In the genomic region with DNA sequence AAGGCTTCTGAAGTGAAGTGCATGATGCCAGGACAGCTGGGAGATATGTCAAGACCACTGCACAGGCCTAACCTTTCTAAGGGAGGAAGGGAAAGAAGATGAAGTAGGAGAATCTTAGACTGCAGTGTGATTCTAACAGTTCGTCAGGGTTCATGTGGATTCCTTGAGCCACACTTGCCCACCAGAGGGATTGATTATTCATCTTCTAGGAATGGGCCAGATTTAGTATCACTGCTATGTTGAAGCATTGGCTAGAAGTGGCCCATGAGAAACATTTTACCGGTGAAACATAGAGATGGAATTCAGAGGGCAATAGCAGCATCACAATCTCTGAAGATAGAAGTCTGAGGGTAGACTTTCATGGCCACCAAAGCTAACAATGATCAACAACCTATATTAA, we compare ENCODE assay signal across 24 cellular contexts.
DNase-seq lines count a peak whose midpoint lies in the region; ATAC-seq, FAIRE-seq and TF ChIP-seq lines count a peak whose summit lies in the region.
"Had no signal": no experiment of that assay in that cellular context is flagged by ENCODE, and none has a peak within 500 bp of the region (broad histone marks: within the 10 kb centered on the region; RNA-seq: fewer than 3 reads in every experiment).

No MANE protein-coding gene starts in this region.

- BruUV-seq in OCI-LY7 (replicated peaks; lab: Mats Ljungman, UMichigan): no TSS peak

- TF ChIP-seq CTCF in AG04450 (IDR thresholded peaks at IDR 0.05; ENCODE audit: low read depth, low read length) (peak; percentile 8; the same call in 1 of the 2 replicates), astrocyte of the spinal cord (IDR thresholded peaks at IDR 0.05; ENCODE audit: low read depth, low read length) (no peak), OCI-LY7 (conservative IDR thresholded peaks at IDR 0.05; ENCODE audit: low read length) (no peak), H9 (conservative IDR thresholded peaks at IDR 0.05) (no peak)
- TF ChIP-seq CTCF in activated CD8-positive, alpha-beta T cell treated with anti-CD3 and anti-CD28 coated beads for 36 hours (IDR thresholded peaks at IDR 0.05): no peak

- no peak overlapping the region for H4K8ac ChIP-seq in H9 (replicated peaks; ENCODE audit: insufficient read length, low read depth, low read length)

- H3K14ac ChIP-seq in H9 (ENCODE audit: insufficient read depth, low read length): no peak overlapping the region

- no peak overlapping the region for H2BK120ac ChIP-seq in H9 (ENCODE audit: low read depth, low read length, poor library complexity, severe bottlenecking)

- no peaks in the 10 kb centered on the region for H3K4me1 ChIP-seq in OCI-LY7 (ENCODE audit: insufficient read depth, low read length, poor library complexity, severe bottlenecking)
- H3K4me1 ChIP-seq in H9 (ENCODE audit: insufficient read depth, low read length): no peaks in the 10 kb centered on the region
- H3K4me1 ChIP-seq: breast epithelium, esophagus muscularis mucosa, uterus had no signal

- no peak overlapping the region for H4K5ac ChIP-seq in H9 (ENCODE audit: insufficient read length, low read depth, low read length)

- no peak overlapping the region for H2BK15ac ChIP-seq in H9 (ENCODE audit: low read depth, low read length)

- H3K27me3 ChIP-seq in AG04450 (ENCODE audit: control insufficient read depth, insufficient read depth, low read length): no peaks in the 10 kb centered on the region
- no peaks in the 10 kb centered on the region for H3K27me3 ChIP-seq in H9 (ENCODE audit: insufficient read depth, low read length)
- H3K27me3 ChIP-seq: breast epithelium, esophagus muscularis mucosa, neutrophil, stomach, uterus had no signal

- FAIRE-seq in HTR-8/SVneo (lab: Jason Lieb, UNC): no peak
- FAIRE-seq: GM12878, TTC549 had no signal

- H3K23ac ChIP-seq in H9 (ENCODE audit: insufficient read length, low read depth, low read length): no peak overlapping the region

- in situ Hi-C loops in astrocyte of the spinal cord (cut with HindIII; ENCODE audit: low sequenced_read_pairs): no loop called here

- H4K20me1 ChIP-seq in OCI-LY7 (ENCODE audit: insufficient read depth, low read length) (no peaks in the 10 kb centered on the region), H9 (ENCODE audit: control insufficient read depth, insufficient read depth, insufficient read length) (no peaks in the 10 kb centered on the region)

- H3K9me3 Mint-ChIP-seq in stimulated activated effector memory CD8-positive, alpha-beta T cell treated with anti-CD3 and anti-CD28 coated beads, Interleukin-12 subunit alpha, Interleukin-12 subunit beta, amount 100 ng/mL, for 72 hours: no peaks in the 10 kb centered on the region
- no peaks in the 10 kb centered on the region for H3K9me3 Mint-ChIP-seq in H9
- H3K9me3 Mint-ChIP-seq in activated CD8-positive, alpha-beta T cell treated with anti-CD3 and anti-CD28 coated beads for 36 hours: no peaks in the 10 kb centered on the region
- H3K9me3 Mint-ChIP-seq: activated CD4-positive, alpha-beta T cell treated with anti-CD3 and anti-CD28 coated beads, Interleukin-2, amount 10 ng/mL, durations not matched to agents 7 days and 5 days had no signal

- H3K4ac ChIP-seq in H9 (ENCODE audit: low read depth, low read length): no peak overlapping the region

- H2BK20ac ChIP-seq in H9 (ENCODE audit: low read depth, low read length, poor library complexity, severe bottlenecking): no peak overlapping the region

- no peak overlapping the region for H3K56ac ChIP-seq in H9 (ENCODE audit: insufficient read length, low read depth, low read length)

- no peaks in the 10 kb centered on the region for H3K79me1 ChIP-seq in H9 (ENCODE audit: insufficient read depth, low read depth, low read length, poor library complexity, severe bottlenecking)

- H2BK12ac ChIP-seq in H9 (ENCODE audit: insufficient read length, low read depth, low read length): no peak overlapping the region

- no peaks in the 10 kb centered on the region for H3K36me3 Mint-ChIP-seq in stimulated activated effector memory CD8-positive, alpha-beta T cell treated with anti-CD3 and anti-CD28 coated beads, Interleukin-12 subunit alpha, Interleukin-12 subunit beta, amount 100 ng/mL, for 72 hours
- no peaks in the 10 kb centered on the region for H3K36me3 Mint-ChIP-seq in H9 (ENCODE audit: insufficient read depth in 1 of 3, low read depth in 3 of 3)
- H3K36me3 Mint-ChIP-seq in activated CD8-positive, alpha-beta T cell treated with anti-CD3 and anti-CD28 coated beads for 36 hours (ENCODE audit: low read depth): no peaks in the 10 kb centered on the region

- no peak overlapping the region for H3K4me3 Mint-ChIP-seq in stimulated activated effector memory CD8-positive, alpha-beta T cell treated with anti-CD3 and anti-CD28 coated beads, Interleukin-12 subunit alpha, Interleukin-12 subunit beta, amount 100 ng/mL, for 72 hours
- H3K4me3 Mint-ChIP-seq in H9: no peak overlapping the region
- no peak overlapping the region for H3K4me3 Mint-ChIP-seq in activated CD8-positive, alpha-beta T cell treated with anti-CD3 and anti-CD28 coated beads for 36 hours
- H3K4me3 Mint-ChIP-seq: activated CD4-positive, alpha-beta T cell treated with anti-CD3 and anti-CD28 coated beads, Interleukin-2, amount 10 ng/mL, durations not matched to agents 7 days and 5 days; activated naive CD4-positive, alpha-beta T cell treated with anti-CD3 and anti-CD28 coated beads for 36 hours had no signal

- no peak overlapping the region for H3K4me2 ChIP-seq in OCI-LY7 (ENCODE audit: low read length)
- H3K4me2 ChIP-seq in H9 (ENCODE audit: insufficient read depth, insufficient read length, low read length): no peak overlapping the region

- H3K27me3 Mint-ChIP-seq in H9 (ENCODE audit: low read depth): no peaks in the 10 kb centered on the region
- no peaks in the 10 kb centered on the region for H3K27me3 Mint-ChIP-seq in activated CD8-positive, alpha-beta T cell treated with anti-CD3 and anti-CD28 coated beads for 36 hours
- H3K27me3 Mint-ChIP-seq: activated CD4-positive, alpha-beta T cell treated with anti-CD3 and anti-CD28 coated beads, Interleukin-2, amount 10 ng/mL, durations not matched to agents 7 days and 5 days had no signal

- H3K27ac Mint-ChIP-seq in stimulated activated effector memory CD8-positive, alpha-beta T cell treated with anti-CD3 and anti-CD28 coated beads, Interleukin-12 subunit alpha, Interleukin-12 subunit beta, amount 100 ng/mL, for 72 hours: no peak overlapping the region
- H3K27ac Mint-ChIP-seq in H9: no peak overlapping the region
- no peak overlapping the region for H3K27ac Mint-ChIP-seq in activated CD8-positive, alpha-beta T cell treated with anti-CD3 and anti-CD28 coated beads for 36 hours
- H3K27ac Mint-ChIP-seq: activated CD4-positive, alpha-beta T cell treated with anti-CD3 and anti-CD28 coated beads, Interleukin-2, amount 10 ng/mL, durations not matched to agents 7 days and 5 days; activated naive CD4-positive, alpha-beta T cell treated with anti-CD3 and anti-CD28 coated beads for 36 hours had no signal

- H3K36me3 ChIP-seq in OCI-LY7 (ENCODE audit: insufficient read depth, low read length): no peaks in the 10 kb centered on the region
- H3K36me3 ChIP-seq: breast epithelium, esophagus muscularis mucosa, neutrophil, stomach, uterus had no signal

- H2AFZ ChIP-seq in OCI-LY7 (ENCODE audit: low read length) (no peak overlapping the region), H9 (ENCODE audit: low read length) (no peak overlapping the region)

- intact Hi-C loops in OCI-LY7 (cut with micrococcal nuclease; ENCODE audit: unreplicated experiment): no loop called here
- intact Hi-C loops in activated CD8-positive, alpha-beta T cell treated with anti-CD3 and anti-CD28 coated beads for 36 hours (cut with micrococcal nuclease): no loop called here

- H4K91ac ChIP-seq in H9 (ENCODE audit: insufficient read length, low read depth, low read length): no peak overlapping the region

- no peak for ATAC-seq in stimulated activated effector memory CD8-positive, alpha-beta T cell treated with anti-CD3 and anti-CD28 coated beads, Interleukin-12 subunit alpha, Interleukin-12 subunit beta, amount 100 ng/mL, for 72 hours
- no peak for ATAC-seq in activated CD8-positive, alpha-beta T cell treated with anti-CD3 and anti-CD28 coated beads for 36 hours
- ATAC-seq: GM12878, left cardiac atrium, right cardiac atrium had no signal

- WGBS in H9 (ENCODE audit: extremely low coverage, insufficient read length, low lambda C conversion rate): no CpG with 5 or more reads among the region's 2 CpGs

- peak; percentile 61 for DNase-seq in AG04450 (ENCODE audit: low read depth, low spot score)
- peak; percentile 11 for DNase-seq in HTR-8/SVneo (ENCODE audit: insufficient read length, low spot score)
- DNase-seq in astrocyte of the spinal cord (ENCODE audit: low read depth, low spot score): peak; percentile 78
- peak; percentile 89 for DNase-seq in iris pigment epithelial cell (ENCODE audit: low read depth)
- no peak for DNase-seq in OCI-LY7 (ENCODE audit: low spot score)
- no peak for DNase-seq in stimulated activated effector memory CD8-positive, alpha-beta T cell treated with anti-CD3 and anti-CD28 coated beads, Interleukin-12 subunit alpha, Interleukin-12 subunit beta, amount 100 ng/mL, for 72 hours (ENCODE audit: low spot score in 2 of 2)
- no peak for DNase-seq in H9
- DNase-seq in activated CD8-positive, alpha-beta T cell treated with anti-CD3 and anti-CD28 coated beads for 36 hours: no peak
- DNase-seq: activated CD4-positive, alpha-beta T cell treated with anti-CD3 and anti-CD28 coated beads, Interleukin-2, amount 10 ng/mL, durations not matched to agents 7 days and 5 days; activated naive CD4-positive, alpha-beta T cell treated with anti-CD3 and anti-CD28 coated beads for 36 hours; activated T-cell treated with anti-CD3 and anti-CD28 coated beads for 4 hours; hippocampal formation; left cardiac atrium; NCI-H2081 treated with DMSO at 0.1 percent for 48 hours; NCI-H69; right cardiac atrium; stomach; uterus had no signal

- H3K9me3 ChIP-seq in AG04450 (ENCODE audit: control insufficient read depth, insufficient read depth, low read length) (no peaks in the 10 kb centered on the region), OCI-LY7 (ENCODE audit: low read length) (no peaks in the 10 kb centered on the region), H9 (ENCODE audit: control insufficient read depth, low read depth, low read length) (no peaks in the 10 kb centered on the region)
- H3K9me3 ChIP-seq: breast epithelium, esophagus muscularis mucosa, neutrophil, uterus had no signal

- H3K9ac ChIP-seq in H9 (ENCODE audit: extremely low read depth, insufficient read length, low read length): no peak overlapping the region

- H3T11ph ChIP-seq in H9 (ENCODE audit: low read length): no peak overlapping the region

- H3K4me3 ChIP-seq in AG04450 (ENCODE audit: low read depth, low read length) (no peak overlapping the region), astrocyte of the spinal cord (ENCODE audit: low read depth, low read length) (no peak overlapping the region), OCI-LY7 (ENCODE audit: low read depth, low read length, poor library complexity, severe bottlenecking) (no peak overlapping the region)
- H3K4me3 ChIP-seq: breast epithelium, esophagus muscularis mucosa, GM12878, SK-N-MC, stomach, uterus had no signal

- POLR2A ChIA-PET in AG04450 (lab: Yijun Ruan, JAX) (no interaction called here), OCI-LY7 (lab: Charles Lee) (no interaction called here)
- POLR2A ChIA-PET in activated CD8-positive, alpha-beta T cell treated with anti-CD3 and anti-CD28 coated beads for 36 hours (lab: Charles Lee): no interaction called here

- CTCF ChIA-PET in AG04450 (lab: Charles Lee) (no interaction called here), OCI-LY7 (lab: Charles Lee; ENCODE audit: unreplicated experiment) (no interaction called here)
- CTCF ChIA-PET in activated CD8-positive, alpha-beta T cell treated with anti-CD3 and anti-CD28 coated beads for 36 hours (lab: Charles Lee): no interaction called here

- H3K27ac ChIP-seq in AG04450 (ENCODE audit: low read depth, low read length): peak overlapping the region; percentile 62
- H3K27ac ChIP-seq in OCI-LY7 (ENCODE audit: low read depth, low read length, poor library complexity, severe bottlenecking): no peak overlapping the region
- no peak overlapping the region for H3K27ac ChIP-seq in H9 (ENCODE audit: insufficient read length, low read depth, low read length)
- H3K27ac ChIP-seq: breast epithelium, esophagus muscularis mucosa, neutrophil, SK-N-MC, stomach, uterus had no signal

- H3K79me2 ChIP-seq in OCI-LY7 (ENCODE audit: insufficient read depth, low read depth, low read length) (no peaks in the 10 kb centered on the region), H9 (ENCODE audit: insufficient read depth, low read length) (no peaks in the 10 kb centered on the region)

- H2AK5ac ChIP-seq in H9 (ENCODE audit: insufficient read length, low read length): no peak overlapping the region

- no peaks in the 10 kb centered on the region for H3K23me2 ChIP-seq in H9 (ENCODE audit: insufficient read length, low read depth, low read length, poor library complexity, severe bottlenecking)

- no peaks in the 10 kb centered on the region for H3K9me2 ChIP-seq in OCI-LY7 (ENCODE audit: insufficient read depth, low read length)

- no peaks in the 10 kb centered on the region for H3K4me1 Mint-ChIP-seq in stimulated activated effector memory CD8-positive, alpha-beta T cell treated with anti-CD3 and anti-CD28 coated beads, Interleukin-12 subunit alpha, Interleukin-12 subunit beta, amount 100 ng/mL, for 72 hours
- peaks cover 3% of the 10 kb centered on the region in 2 experiments; a peak in 1 of 4 replicates for H3K4me1 Mint-ChIP-seq in H9
- H3K4me1 Mint-ChIP-seq in activated CD8-positive, alpha-beta T cell treated with anti-CD3 and anti-CD28 coated beads for 36 hours (ENCODE audit: low read depth): no peaks in the 10 kb centered on the region
- H3K4me1 Mint-ChIP-seq: activated CD4-positive, alpha-beta T cell treated with anti-CD3 and anti-CD28 coated beads, Interleukin-2, amount 10 ng/mL, durations not matched to agents 7 days and 5 days had no signal

- no peak overlapping the region for H3K18ac ChIP-seq in H9 (ENCODE audit: insufficient read length, low read depth, low read length)

- no peak overlapping the region for H2BK5ac ChIP-seq in H9 (ENCODE audit: insufficient read length, low read length)

Comparison
In these comparisons a context has a peak if more than half of its experiments do, and no peak if none do; other contexts are left out.
1. DNase-seq: peak in AG04450 (single experiment), HTR-8/SVneo (single experiment), astrocyte of the spinal cord (single experiment) and iris pigment epithelial cell (single experiment); none in OCI-LY7 (single experiment), stimulated activated effector memory CD8-positive, alpha-beta T cell treated with anti-CD3 and anti-CD28 coated beads, Interleukin-12 subunit alpha, Interleukin-12 subunit beta, amount 100 ng/mL, for 72 hours (0 of 2), H9 (single experiment) and activated CD8-positive, alpha-beta T cell treated with anti-CD3 and anti-CD28 coated beads for 36 hours (single experiment).